In genomic region chr1:34970829-34971228, GRCh38 we compare ENCODE assay signal across 1 cellular context.
TF ChIP-seq lines count a peak whose summit lies in the region.

No MANE protein-coding gene starts in this region.

TF ChIP-seq in HepG2, 621 proteins besides CTCF, POLR2A, EP300 and RAD21:
- TF ChIP-seq FOSL2 (CRISPR knock-in tag; IDR thresholded peaks at IDR 0.05) (peak; percentile 34; the same call in 1 of the 2 replicates), SOX5 (CRISPR knock-in tag; IDR thresholded peaks at IDR 0.05; ENCODE audit: borderline replicate concordance) (peak; percentile 25; the same call in 1 of the 2 replicates), SALL1 (CRISPR knock-in tag; IDR thresholded peaks at IDR 0.05) (peak; percentile 46), MAFF (IDR thresholded peaks at IDR 0.05; ENCODE audit: low read depth, low read length) (peak; percentile 68), SIX1 (CRISPR knock-in tag; IDR thresholded peaks at IDR 0.05; ENCODE audit: borderline replicate concordance) (peak; percentile 96), POGK (CRISPR knock-in tag; conservative IDR thresholded peaks at IDR 0.05) (no peak), TRAFD1 (CRISPR knock-in tag; IDR thresholded peaks at IDR 0.05; ENCODE audit: borderline replicate concordance) (no peak), PAXIP1 (CRISPR knock-in tag; conservative IDR thresholded peaks at IDR 0.05) (0 out of 2 replicates have a peak, but pooled peaks have one; percentile 15), HOMEZ (CRISPR knock-in tag; IDR thresholded peaks at IDR 0.05; ENCODE audit: low read depth) (0 out of 2 replicates have a peak, but pooled peaks have one; percentile 14), RAD51 (IDR thresholded peaks at IDR 0.05; ENCODE audit: borderline replicate concordance) (no peak), ZNF646 (CRISPR knock-in tag; IDR thresholded peaks at IDR 0.05) (no peak), FOXP1 (IDR thresholded peaks at IDR 0.05) (no peak), FOXP1 (CRISPR knock-in tag; IDR thresholded peaks at IDR 0.05) (peak; percentile 26; the same call in 1 of the 2 replicates), SOX6 (IDR thresholded peaks at IDR 0.05) (no peak), SOX6 (CRISPR knock-in tag; IDR thresholded peaks at IDR 0.05) (peak; percentile 31; the same call in 1 of the 2 replicates), ARID5B (CRISPR knock-in tag; IDR thresholded peaks at IDR 0.05) (0 out of 2 replicates have a peak, but pooled peaks have one; percentile 16), FOXA1 (IDR thresholded peaks at IDR 0.05) (peak; percentile 57; the same call in 1 of the 2 replicates), FOXA1 (CRISPR knock-in tag; IDR thresholded peaks at IDR 0.05) (no peak), ZNF775 (CRISPR knock-in tag; IDR thresholded peaks at IDR 0.05; ENCODE audit: borderline replicate concordance) (peak; percentile 92; the same call in 1 of the 2 replicates), KDM3A (CRISPR knock-in tag; IDR thresholded peaks at IDR 0.05; ENCODE audit: low read depth) (no peak), ZNF724P (CRISPR knock-in tag; IDR thresholded peaks at IDR 0.05; ENCODE audit: borderline replicate concordance) (no peak), MED1 (CRISPR knock-in tag; IDR thresholded peaks at IDR 0.05) (no peak), ZNF292 (CRISPR knock-in tag; IDR thresholded peaks at IDR 0.05; ENCODE audit: borderline replicate concordance, low read depth) (no peak), NRL (CRISPR knock-in tag; IDR thresholded peaks at IDR 0.05; ENCODE audit: borderline replicate concordance) (no peak), MAFK (conservative IDR thresholded peaks at IDR 0.05 in 1 of 2, IDR thresholded peaks at IDR 0.05 in 1 of 2; ENCODE audit: low read length in 2 of 2) (peak; percentile 74 to 89), SIX4 (CRISPR knock-in tag; IDR thresholded peaks at IDR 0.05) (peak; percentile 94)
